ENCODE assay signal across 15 cellular contexts in genomic region chr22:48947636-48948035, GRCh38.
"Had no signal": no experiment of that assay in that cellular context is flagged by ENCODE, and none has a peak within 500 bp of the region (broad histone marks: within the 10 kb centered on the region; RNA-seq: fewer than 3 reads in every experiment).

No MANE protein-coding gene starts in this region.

- H3K9me3 Mint-ChIP-seq: endodermal cell, mesothelial cell of epicardium, nephron, type B pancreatic cell had no signal

- H3K4me3 Mint-ChIP-seq: endodermal cell, mesothelial cell of epicardium, nephron, type B pancreatic cell had no signal

- ATAC-seq: left colon; stimulated activated naive CD8-positive, alpha-beta T cell treated with anti-CD3 and anti-CD28 coated beads, Interleukin-15, Interleukin-2, amounts not matched to agents 100 U/mL and 50 U/mL, for 24 hours had no signal

- H3K36me3 Mint-ChIP-seq: mesothelial cell of epicardium, type B pancreatic cell had no signal

- H3K27ac Mint-ChIP-seq: endodermal cell, mesothelial cell of epicardium, nephron, type B pancreatic cell had no signal

- H3K4me1 Mint-ChIP-seq: endodermal cell, mesothelial cell of epicardium had no signal

- DNase-seq: cerebellar nuclear complex; colonic mucosa; dermis blood vessel endothelial cell; endodermal cell; erythroblast; foreskin melanocyte; left colon; occipital lobe; small intestine; stimulated activated CD4-positive, alpha-beta T cell treated with anti-CD3 and anti-CD28 coated beads, Interleukin-12 subunit alpha, Interleukin-12 subunit beta, amount 100 ng/mL, for 4 hours; stimulated activated naive CD8-positive, alpha-beta T cell treated with anti-CD3 and anti-CD28 coated beads, Interleukin-15, Interleukin-2, amounts not matched to agents 100 U/mL and 50 U/mL, for 24 hours; thyroid gland had no signal
